ENCODE assay signal across 8 cellular contexts in the genomic region with DNA sequence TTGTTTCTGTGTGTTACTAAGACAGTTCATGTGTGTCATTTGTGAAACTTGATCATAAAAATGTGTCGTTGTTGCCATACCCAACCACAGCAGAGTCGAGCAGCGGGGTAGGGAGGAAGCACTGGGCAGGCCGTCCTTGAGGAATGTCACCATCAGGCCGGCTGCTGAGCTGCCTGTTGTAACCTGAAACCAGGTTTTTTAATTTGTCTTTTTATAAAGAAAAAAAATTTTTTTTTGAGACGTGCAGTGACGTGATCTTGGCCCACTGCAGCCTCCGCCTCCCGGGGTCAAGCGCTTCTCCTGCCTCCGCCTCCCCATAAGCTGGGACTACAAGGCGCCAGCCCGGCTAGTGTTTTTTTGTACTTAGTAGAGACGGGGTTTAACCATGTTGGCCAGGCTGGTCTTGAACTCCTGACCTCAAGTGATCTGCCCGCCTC. TPM values are rescaled to one million over a fixed set of nuclear protein-coding genes. Genes with fewer than 3 reads are reported as not detected.
A peak's percentile ranks its signal among the peaks of the same experiment; 100 is the strongest.
DNase-seq lines count a peak whose midpoint lies in the region; ATAC-seq and TF ChIP-seq lines count a peak whose summit lies in the region.

No MANE protein-coding gene starts in this region.

- no peaks in the 10 kb centered on the region for H3K9me3 ChIP-seq in CD8-positive, alpha-beta T cell (ENCODE audit: low read length)
- H3K9me3 ChIP-seq in breast epithelium (no peaks in the 10 kb centered on the region), left lung (no peaks in the 10 kb centered on the region), thoracic aorta (no peaks in the 10 kb centered on the region)

- H3K4me3 Mint-ChIP-seq in CD8-positive, alpha-beta T cell, result peak overlapping the region; percentile 90

- H3K27ac ChIP-seq in CD8-positive, alpha-beta T cell (ENCODE audit: low read depth, low read length), result peak overlapping the region; percentile 98
- H3K27ac ChIP-seq in breast epithelium (peak overlapping the region; percentile 94 to 98), left lung (peak overlapping the region; percentile 86 to 93), thoracic aorta (peak overlapping the region; percentile 97 to 98)

- peak in 1 of 7 experiments; percentile 21 for DNase-seq in CD8-positive, alpha-beta T cell
- peak; percentile 7 for DNase-seq in LoVo (ENCODE audit: low spot score)
- DNase-seq in breast epithelium (ENCODE audit: low spot score in 2 of 2), result peak; percentile 57 to 61
- peak in 1 of 2 donors; percentile 42 for DNase-seq in left lung
- DNase-seq in thoracic aorta (ENCODE audit: low spot score), result no peak
- no peak for DNase-seq in stimulated activated CD8-positive, alpha-beta memory T cell treated with anti-CD3 and anti-CD28 coated beads, Interleukin-4, amount 100 ng/mL, for 48 hours
- no peak for DNase-seq in NCI-H446 (lab: John Stamatoyannopoulos, UW)

- no peaks in the 10 kb centered on the region for H3K9me3 Mint-ChIP-seq in CD8-positive, alpha-beta T cell

- CTCF ChIA-PET in CD8-positive, alpha-beta T cell (lab: Charles Lee), result interaction anchor here (0.9 to 1.4 kb wide), 2 partner anchors 22 to 24 kb away, joined by 3 read pairs; a partner anchor contains a TSS

- H3K27me3 Mint-ChIP-seq in CD8-positive, alpha-beta T cell (ENCODE audit: low read depth), result no peaks in the 10 kb centered on the region

- peak; percentile 1 for ATAC-seq in CD8-positive, alpha-beta T cell
- peak; percentile 4 for ATAC-seq in GM19397 (IDR thresholded peaks at IDR 0.05; ENCODE audit: unreplicated experiment)
- ATAC-seq in left lung, result peak; percentile 57
- peak; percentile 59 for ATAC-seq in thoracic aorta (ENCODE audit: insufficient number of reproducible peaks, low FRiP score, low read depth)

- H3K4me1 ChIP-seq in CD8-positive, alpha-beta T cell (ENCODE audit: insufficient read depth, low read length), result peaks cover 37% of the 10 kb centered on the region
- H3K4me1 ChIP-seq in breast epithelium (peaks cover 4 to 11% of the 10 kb centered on the region in 2 donors), left lung (peaks cover 10 to 41% of the 10 kb centered on the region in 2 donors), thoracic aorta (ENCODE audit: control insufficient read depth in 1 of 2, low read depth in 2 of 2) (peaks cover 16 to 22% of the 10 kb centered on the region in 2 donors)

- intact Hi-C loops in CD8-positive, alpha-beta T cell (cut with DNase I, micrococcal nuclease), result loop anchor here (1.0 to 5.0 kb wide), 6 partner anchors 38 to 310 kb away; a partner anchor contains a TSS
- intact Hi-C loops in breast epithelium (cut with DNase I; ENCODE audit: low total_unique reads), result no loop called here
- intact Hi-C loops in left lung (cut with DNase I), result no loop called here

- POLR2A ChIA-PET in CD8-positive, alpha-beta T cell (lab: Charles Lee), result interaction anchor here (0.6 to 2.3 kb wide), 4 partner anchors 37 to 185 kb away, joined by 3 to 8 read pairs (median 4); a partner anchor contains a TSS

- peaks cover 29% of the 10 kb centered on the region for H3K36me3 Mint-ChIP-seq in CD8-positive, alpha-beta T cell

- H3K36me3 ChIP-seq in CD8-positive, alpha-beta T cell (ENCODE audit: insufficient read depth, low read length), result no peaks in the 10 kb centered on the region
- no peaks in the 10 kb centered on the region for H3K36me3 ChIP-seq in breast epithelium
- peaks cover 0 to 20% of the 10 kb centered on the region in 2 donors for H3K36me3 ChIP-seq in left lung
- no peaks in the 10 kb centered on the region for H3K36me3 ChIP-seq in thoracic aorta

- no peak for TF ChIP-seq CTCF in CD8-positive, alpha-beta T cell (IDR thresholded peaks at IDR 0.05)
- TF ChIP-seq CTCF in breast epithelium (IDR thresholded peaks at IDR 0.05) (no peak), left lung (IDR thresholded peaks at IDR 0.05) (no peak), thoracic aorta (IDR thresholded peaks at IDR 0.05) (no peak)

- peaks cover 40% of the 10 kb centered on the region for H3K4me1 Mint-ChIP-seq in CD8-positive, alpha-beta T cell (ENCODE audit: low read depth)

- TF ChIP-seq POLR2A in breast epithelium (IDR thresholded peaks at IDR 0.05), result no peak

- H3K27ac Mint-ChIP-seq in CD8-positive, alpha-beta T cell, result peak overlapping the region; percentile 96

- H3K27me3 ChIP-seq in CD8-positive, alpha-beta T cell (ENCODE audit: insufficient read depth, low read length), result no peaks in the 10 kb centered on the region
- no peaks in the 10 kb centered on the region for H3K27me3 ChIP-seq in breast epithelium
- no peaks in the 10 kb centered on the region for H3K27me3 ChIP-seq in left lung
- H3K27me3 ChIP-seq in thoracic aorta (replicated peaks; ENCODE audit: insufficient read depth), result no peaks in the 10 kb centered on the region

- H3K4me3 ChIP-seq in CD8-positive, alpha-beta T cell (ENCODE audit: low read depth, low read length), result peak overlapping the region; percentile 97
- H3K4me3 ChIP-seq in breast epithelium (peak overlapping the region; percentile 89 to 91 (median 90)), left lung (peak overlapping the region; percentile 94 to 97), thoracic aorta (peak overlapping the region; percentile 96)

RNA-seq across cellular contexts. Expression of a gene that starts 0.6 kb away (rescaled TPM):
- total RNA-seq in CD8-positive, alpha-beta T cell, result 10 to 100 TPM; 62.0 to 69.0 TPM
- total RNA-seq in breast epithelium, result 10 to 100 TPM; 21.4 to 39.2 (median 23.9) TPM
- 100 to 1,000 TPM in 1 of 2 donors, 10 to 100 TPM in 1; 82.7 to 106 TPM for total RNA-seq in left lung
- 10 to 100 TPM; 12.0 to 31.5 TPM for total RNA-seq in thoracic aorta

RNA-seq across cellular contexts. Expression of a gene that starts 24.5 kb away (rescaled TPM):
- total RNA-seq in CD8-positive, alpha-beta T cell, result 10 to 100 TPM; 19.0 to 20.4 TPM
- total RNA-seq in breast epithelium (10 to 100 TPM; 24.6 to 42.1 (median 38.3) TPM), left lung (10 to 100 TPM; 23.1 to 38.5 TPM), thoracic aorta (10 to 100 TPM in 1 of 2 donors, 1 to 10 TPM in 1; 8.5 to 11.6 TPM)

RNA-seq across cellular contexts. Expression of a gene that starts 37.5 kb away (rescaled TPM):
- total RNA-seq in CD8-positive, alpha-beta T cell, result 10 to 100 TPM; 50.0 to 53.4 TPM
- total RNA-seq in breast epithelium (100 to 1,000 TPM in 1 of 3 donors, 10 to 100 TPM in 2; 45.2 to 141 (median 65.9) TPM), left lung (10 to 100 TPM; 44.8 to 69.8 TPM), thoracic aorta (10 to 100 TPM; 39.1 to 51.2 TPM)

RNA-seq across cellular contexts. Expression of a gene that starts 45.3 kb away (rescaled TPM):
- 10 to 100 TPM; 10.4 to 11.9 TPM for total RNA-seq in CD8-positive, alpha-beta T cell
- 10 to 100 TPM; 35.2 to 42.3 (median 40.5) TPM for total RNA-seq in breast epithelium
- 10 to 100 TPM; 18.7 to 25.1 TPM for total RNA-seq in left lung
- total RNA-seq in thoracic aorta, result 10 to 100 TPM; 21.7 to 37.5 TPM

Comparison
In these comparisons a context has a peak if more than half of its experiments do, and no peak if none do; other contexts are left out.
1. ATAC-seq: peak in every context shown above with its lines; median percentile 59 in thoracic aorta; 57 in left lung; 4 in GM19397; 1 in CD8-positive, alpha-beta T cell.
2. DNase-seq: peak in LoVo (single experiment) and breast epithelium (2 of 2); none in thoracic aorta (single experiment), stimulated activated CD8-positive, alpha-beta memory T cell treated with anti-CD3 and anti-CD28 coated beads, Interleukin-4, amount 100 ng/mL, for 48 hours (single experiment) and NCI-H446 (0 of 2).
3. intact Hi-C loops: an anchor here in CD8-positive, alpha-beta T cell (1.0 to 5.0 kb wide); none called in breast epithelium and left lung.
4. Peak in every context shown above with its lines, with median percentiles within 50 percentile points of each other: H3K27ac ChIP-seq and H3K4me3 ChIP-seq.